In genomic region chr14:90383126-90383730, GRCh38 we compare ENCODE assay signal across 8 cellular contexts.
DNase-seq lines count a peak whose midpoint lies in the region; ATAC-seq and TF ChIP-seq lines count a peak whose summit lies in the region.

No MANE protein-coding gene starts in this region.

- H3K27ac ChIP-seq in RWPE2 (ENCODE audit: poor library complexity, severe bottlenecking) (peak overlapping the region; percentile 71), subcutaneous abdominal adipose tissue (ENCODE audit: low read depth, low read length) (peak overlapping the region; percentile 100)

- peak overlapping the region; percentile 83 for H3K4me3 ChIP-seq in Loucy (ENCODE audit: low read length, poor library complexity, severe bottlenecking)
- H3K4me3 ChIP-seq in RWPE2 (ENCODE audit: severe bottlenecking): peak overlapping the region; percentile 66
- peak overlapping the region; percentile 74 for H3K4me3 ChIP-seq in neuron (ENCODE audit: low read length)
- H3K4me3 ChIP-seq in subcutaneous abdominal adipose tissue (ENCODE audit: low read depth in 1 of 5, low read length in 5 of 5): peak overlapping the region; percentile 77 to 92 (median 86)

- H3K9me2 ChIP-seq in Loucy (replicated peaks; ENCODE audit: low read depth, low read length): no peaks in the 10 kb centered on the region

- no peak for TF ChIP-seq CTCF in Loucy (conservative IDR thresholded peaks at IDR 0.05; ENCODE audit: low read length)
- TF ChIP-seq CTCF in RWPE2 (IDR thresholded peaks at IDR 0.05; ENCODE audit: poor library complexity, severe bottlenecking): peak; percentile 22

- H3K4me2 ChIP-seq in Loucy (ENCODE audit: low read depth, low read length, poor library complexity, severe bottlenecking): peak overlapping the region; percentile 78

- H4K20me1 ChIP-seq in Loucy (ENCODE audit: insufficient read depth, low read length, poor library complexity, severe bottlenecking): no peaks in the 10 kb centered on the region

- no peaks in the 10 kb centered on the region for H3K9me3 ChIP-seq in Loucy (ENCODE audit: insufficient read depth, low read depth, low read length)
- no peaks in the 10 kb centered on the region for H3K9me3 ChIP-seq in RWPE2 (ENCODE audit: severe bottlenecking)
- H3K9me3 ChIP-seq in neuron (ENCODE audit: low read length): no peaks in the 10 kb centered on the region
- H3K9me3 ChIP-seq in subcutaneous abdominal adipose tissue (ENCODE audit: control insufficient read depth in 5 of 5, low read length in 5 of 5): no peaks in the 10 kb centered on the region

- peak overlapping the region; percentile 95 for H2AFZ ChIP-seq in Loucy (ENCODE audit: low read length)
- peak overlapping the region; percentile 90 for H2AFZ ChIP-seq in neuron (ENCODE audit: low read depth, low read length)

- peak; percentile 100 for DNase-seq in ELR (ENCODE audit: low read depth)
- DNase-seq in GOT3 (lab: John Stamatoyannopoulos, UW): peak; percentile 87
- peak; percentile 100 for DNase-seq in RWPE2 (ENCODE audit: low spot score)
- peak; percentile 99 for DNase-seq in activated effector memory CD4-positive, alpha-beta T cell treated with anti-CD3 and anti-CD28 coated beads, Interleukin-2, amount 50 U/mL, for 16 hours
- peak; percentile 98 for DNase-seq in foreskin melanocyte

- H3K36me3 ChIP-seq in Loucy (ENCODE audit: insufficient read depth, low read length) (no peaks in the 10 kb centered on the region), RWPE2 (ENCODE audit: low read depth) (no peaks in the 10 kb centered on the region), neuron (ENCODE audit: insufficient read depth, low read length) (no peaks in the 10 kb centered on the region), subcutaneous abdominal adipose tissue (ENCODE audit: control insufficient read depth in 5 of 5, insufficient read depth in 5 of 5, low read length in 5 of 5) (no peaks in the 10 kb centered on the region)

- H3K4me1 ChIP-seq in Loucy (ENCODE audit: insufficient read depth, low read length, poor library complexity, severe bottlenecking): peaks cover 22% of the 10 kb centered on the region
- H3K4me1 ChIP-seq in RWPE2 (ENCODE audit: insufficient read depth, poor library complexity, severe bottlenecking): peaks cover 20% of the 10 kb centered on the region
- H3K4me1 ChIP-seq in neuron (ENCODE audit: insufficient read depth, low read length): peaks cover 22% of the 10 kb centered on the region
- H3K4me1 ChIP-seq in subcutaneous abdominal adipose tissue (ENCODE audit: control insufficient read depth in 5 of 5, insufficient read depth in 5 of 5, low read length in 5 of 5): peaks cover 5 to 48% (median 35%) of the 10 kb centered on the region in 5 donors

- peaks cover 7% of the 10 kb centered on the region; the same call in 1 of the 2 replicates for H3K79me2 ChIP-seq in Loucy (ENCODE audit: insufficient read depth, low read length)

- peak overlapping the region; percentile 93 for H3K9ac ChIP-seq in Loucy (ENCODE audit: low read depth, low read length, poor library complexity, severe bottlenecking)
- H3K9ac ChIP-seq in subcutaneous abdominal adipose tissue (ENCODE audit: low read length in 5 of 5): peak overlapping the region; percentile 88 to 99 (median 97)

- H3K27me3 ChIP-seq in Loucy (ENCODE audit: insufficient read depth, low read length, poor library complexity, severe bottlenecking): no peaks in the 10 kb centered on the region
- no peaks in the 10 kb centered on the region for H3K27me3 ChIP-seq in RWPE2 (ENCODE audit: insufficient read depth, poor library complexity, severe bottlenecking)
- no peaks in the 10 kb centered on the region for H3K27me3 ChIP-seq in neuron (ENCODE audit: insufficient read depth, low read length)
- no peaks in the 10 kb centered on the region for H3K27me3 ChIP-seq in subcutaneous abdominal adipose tissue (ENCODE audit: control insufficient read depth in 5 of 5, insufficient read depth in 4 of 5, low read length in 5 of 5)

- H3F3A ChIP-seq in Loucy (ENCODE audit: low read depth): no peaks in the 10 kb centered on the region

- ATAC-seq in RWPE2 (ENCODE audit: low read depth): peak; percentile 89

Comparison
In these comparisons a context has a peak if more than half of its experiments do, and no peak if none do; other contexts are left out.
1. Peak in every context shown above with its lines: DNase-seq, ATAC-seq, H3K4me3 ChIP-seq and H3K27ac ChIP-seq.